In genomic region chr1:244854175-244854574, GRCh38 we compare ENCODE assay signal across 15 cellular contexts. TPM values are rescaled to one million over a fixed set of nuclear protein-coding genes. Genes with fewer than 3 reads are reported as not detected.
DNase-seq lines count a peak whose midpoint lies in the region; ATAC-seq and TF ChIP-seq lines count a peak whose summit lies in the region.
"Had no signal": no experiment of that assay in that cellular context is flagged by ENCODE, and none has a peak within 500 bp of the region (broad histone marks: within the 10 kb centered on the region; RNA-seq: fewer than 3 reads in every experiment).

No MANE protein-coding gene starts in this region.

- peaks cover 68% of the 10 kb centered on the region for H3K4me1 ChIP-seq in CD4-positive, CD25-positive, alpha-beta regulatory T cell (ENCODE audit: control insufficient read depth, insufficient read depth, low read length, poor library complexity, severe bottlenecking)

- CTCF ChIA-PET in activated B cell treated with CpG ODN at 0.5 μM for 24 hours (lab: Charles Lee) = interaction anchor here (0.6 to 0.7 kb wide), 2 partner anchors 53 to 148 kb away, joined by 3 to 7 read pairs; no protein-coding TSS in a partner anchor

- H3K27me3 ChIP-seq in CD4-positive, CD25-positive, alpha-beta regulatory T cell (ENCODE audit: control insufficient read depth, insufficient read depth, low read length) = no peaks in the 10 kb centered on the region
- H3K27me3 ChIP-seq: transverse colon had no signal

- peaks cover 69% of the 10 kb centered on the region for H3K4me1 Mint-ChIP-seq in T-helper 1 cell treated with Interleukin-12 subunit alpha and Interleukin-12 subunit beta and Interleukin-4 antibody, amounts not matched to agents 30 μg/mL and 1 μg/mL, for 36 hours (ENCODE audit: low read depth)
- peaks cover 63 to 96% (median 82%) of the 10 kb centered on the region in 4 donors for H3K4me1 Mint-ChIP-seq in CD4-positive, CD25-positive, alpha-beta regulatory T cell
- H3K4me1 Mint-ChIP-seq in activated B cell treated with CpG ODN at 0.5 μM for 24 hours = peaks cover 61% of the 10 kb centered on the region
- H3K4me1 Mint-ChIP-seq in naive B cell = peaks cover 37 to 57% (median 56%) of the 10 kb centered on the region in 3 donors

- peak overlapping the region; percentile 29 for H3K4me3 ChIP-seq in CD4-positive, CD25-positive, alpha-beta regulatory T cell (ENCODE audit: low read depth, low read length)
- H3K4me3 ChIP-seq: smooth muscle cell, transverse colon had no signal

- DNase-seq in T-helper 1 cell = no peak
- no peak for DNase-seq in CD4-positive, CD25-positive, alpha-beta regulatory T cell
- no peak for DNase-seq in activated B cell treated with CpG ODN at 0.5 μM for 24 hours
- DNase-seq in naive B cell = no peak
- no peak for DNase-seq in SIG-M5 treated with dmso at 0.1 percent for 504 hours (lab: John Stamatoyannopoulos, UW; ENCODE audit: unreplicated experiment)
- DNase-seq in omental fat pad (ENCODE audit: low spot score) = no peak
- DNase-seq: Kasumi-1, NCI-H1436 treated with DMSO at 0.1 percent for 48 hours, posterior cingulate gyrus, transverse colon had no signal

- no peaks in the 10 kb centered on the region for H3K27me3 Mint-ChIP-seq in T-helper 1 cell treated with Interleukin-12 subunit alpha and Interleukin-12 subunit beta and Interleukin-4 antibody, amounts not matched to agents 30 μg/mL and 1 μg/mL, for 36 hours (ENCODE audit: low read depth)
- no peaks in the 10 kb centered on the region for H3K27me3 Mint-ChIP-seq in CD4-positive, CD25-positive, alpha-beta regulatory T cell
- H3K27me3 Mint-ChIP-seq in activated B cell treated with CpG ODN at 0.5 μM for 24 hours (no peaks in the 10 kb centered on the region), naive B cell (no peaks in the 10 kb centered on the region)

- H3K27ac Mint-ChIP-seq in T-helper 1 cell treated with Interleukin-12 subunit alpha and Interleukin-12 subunit beta and Interleukin-4 antibody, amounts not matched to agents 30 μg/mL and 1 μg/mL, for 36 hours = peak overlapping the region; percentile 41
- H3K27ac Mint-ChIP-seq in CD4-positive, CD25-positive, alpha-beta regulatory T cell = peak overlapping the region; percentile 14 to 88 (median 78)
- H3K27ac Mint-ChIP-seq in activated B cell treated with CpG ODN at 0.5 μM for 24 hours (peak overlapping the region; percentile 30), naive B cell (peak overlapping the region in 3 of 6 donors; percentile 60 to 86 (median 78))

- H3K9me3 ChIP-seq in CD4-positive, CD25-positive, alpha-beta regulatory T cell (ENCODE audit: control insufficient read depth in 2 of 2, low read length in 2 of 2) = no peaks in the 10 kb centered on the region
- H3K9me3 ChIP-seq: transverse colon had no signal

- H3K9me3 Mint-ChIP-seq in T-helper 1 cell treated with Interleukin-12 subunit alpha and Interleukin-12 subunit beta and Interleukin-4 antibody, amounts not matched to agents 30 μg/mL and 1 μg/mL, for 36 hours = no peaks in the 10 kb centered on the region
- H3K9me3 Mint-ChIP-seq in CD4-positive, CD25-positive, alpha-beta regulatory T cell = no peaks in the 10 kb centered on the region
- no peaks in the 10 kb centered on the region for H3K9me3 Mint-ChIP-seq in activated B cell treated with CpG ODN at 0.5 μM for 24 hours
- no peaks in the 10 kb centered on the region for H3K9me3 Mint-ChIP-seq in naive B cell

- H3K36me3 Mint-ChIP-seq in T-helper 1 cell treated with Interleukin-12 subunit alpha and Interleukin-12 subunit beta and Interleukin-4 antibody, amounts not matched to agents 30 μg/mL and 1 μg/mL, for 36 hours (ENCODE audit: low read depth) = peaks cover 78% of the 10 kb centered on the region
- H3K36me3 Mint-ChIP-seq in CD4-positive, CD25-positive, alpha-beta regulatory T cell = peaks cover 60% of the 10 kb centered on the region
- peaks cover 92% of the 10 kb centered on the region for H3K36me3 Mint-ChIP-seq in activated B cell treated with CpG ODN at 0.5 μM for 24 hours (ENCODE audit: low read depth)
- peaks cover 18 to 31% of the 10 kb centered on the region in 2 donors for H3K36me3 Mint-ChIP-seq in naive B cell

- H3K36me3 ChIP-seq in CD4-positive, CD25-positive, alpha-beta regulatory T cell (ENCODE audit: control insufficient read depth, insufficient read depth, low read length) = peaks cover 86% of the 10 kb centered on the region

- ATAC-seq in CD4-positive, CD25-positive, alpha-beta regulatory T cell (ENCODE audit: low read depth in 2 of 2) = no peak
- ATAC-seq in activated B cell treated with CpG ODN at 0.5 μM for 24 hours (ENCODE audit: low read depth) (no peak), naive B cell (ENCODE audit: low read depth in 2 of 2) (no peak), omental fat pad (ENCODE audit: low FRiP score) (no peak), HG02884 (IDR thresholded peaks at IDR 0.05; ENCODE audit: unreplicated experiment) (no peak)
- ATAC-seq: activated CD4-positive, CD25-positive, alpha-beta regulatory T cell treated with anti-CD3 and anti-CD28 coated beads, Interleukin-2, amount 50 U/mL, for 24 hours had no signal

- no peak for TF ChIP-seq CTCF in activated B cell treated with CpG ODN at 0.5 μM for 24 hours (IDR thresholded peaks at IDR 0.05)
- no peak for TF ChIP-seq CTCF in omental fat pad (IDR thresholded peaks at IDR 0.05)

- peak overlapping the region; percentile 23 for H3K4me3 Mint-ChIP-seq in T-helper 1 cell treated with Interleukin-12 subunit alpha and Interleukin-12 subunit beta and Interleukin-4 antibody, amounts not matched to agents 30 μg/mL and 1 μg/mL, for 36 hours
- peak overlapping the region; percentile 1 to 83 (median 48) for H3K4me3 Mint-ChIP-seq in CD4-positive, CD25-positive, alpha-beta regulatory T cell
- H3K4me3 Mint-ChIP-seq in activated B cell treated with CpG ODN at 0.5 μM for 24 hours (no peak overlapping the region), naive B cell (peak overlapping the region in 5 of 8 donors; percentile 15 to 51 (median 19))

- intact Hi-C loops in activated B cell treated with CpG ODN at 0.5 μM for 24 hours (cut with micrococcal nuclease) = loop anchor here (1.0 kb wide), 1 partner anchor 8 kb away; no protein-coding TSS in a partner anchor

- POLR2A ChIA-PET in activated B cell treated with CpG ODN at 0.5 μM for 24 hours (lab: Charles Lee) = interaction anchor here (1.8 to 7.4 kb wide), 3 partner anchors 9 to 86 kb away, joined by 5 to 80 read pairs (median 30); partner anchors contain the start of genes COX20 and HNRNPU

- H3K27ac ChIP-seq in CD4-positive, CD25-positive, alpha-beta regulatory T cell (ENCODE audit: insufficient read depth, low read length, poor library complexity, severe bottlenecking) = peak overlapping the region; percentile 62
- H3K27ac ChIP-seq: epithelial cell of prostate, transverse colon had no signal

RNA-seq across cellular contexts. Expression of gene HNRNPU, which starts 10.2 kb away (rescaled TPM):
- 523 TPM for total RNA-seq in CD4-positive, CD25-positive, alpha-beta regulatory T cell
- polyA plus RNA-seq in CD4-positive, CD25-positive, alpha-beta regulatory T cell = 100 to 1,000 TPM; 169 to 234 (median 216) TPM
- total RNA-seq in activated B cell treated with CpG ODN at 0.5 μM for 24 hours (424 and 428 TPM in 2 replicates), omental fat pad (100 to 1,000 TPM; 325 to 565 (median 451) TPM)
- polyA plus RNA-seq in naive B cell (ENCODE audit: low read depth in 6 of 6) = 100 to 1,000 TPM; 131 to 412 (median 247) TPM

RNA-seq across cellular contexts. Expression of gene COX20, which starts 18.7 kb away (rescaled TPM):
- total RNA-seq in CD4-positive, CD25-positive, alpha-beta regulatory T cell = 25.8 TPM
- polyA plus RNA-seq in CD4-positive, CD25-positive, alpha-beta regulatory T cell = 10 to 100 TPM; 32.0 to 42.2 (median 37.2) TPM
- total RNA-seq in activated B cell treated with CpG ODN at 0.5 μM for 24 hours (37.1 and 37.6 TPM in 2 replicates), omental fat pad (10 to 100 TPM; 19.4 to 43.2 (median 24.1) TPM)
- polyA plus RNA-seq in naive B cell (ENCODE audit: low read depth in 6 of 6) = 10 to 100 TPM; 33.5 to 70.9 (median 49.7) TPM
